19 cellular contexts compared by ENCODE assay signal in the genomic region with DNA sequence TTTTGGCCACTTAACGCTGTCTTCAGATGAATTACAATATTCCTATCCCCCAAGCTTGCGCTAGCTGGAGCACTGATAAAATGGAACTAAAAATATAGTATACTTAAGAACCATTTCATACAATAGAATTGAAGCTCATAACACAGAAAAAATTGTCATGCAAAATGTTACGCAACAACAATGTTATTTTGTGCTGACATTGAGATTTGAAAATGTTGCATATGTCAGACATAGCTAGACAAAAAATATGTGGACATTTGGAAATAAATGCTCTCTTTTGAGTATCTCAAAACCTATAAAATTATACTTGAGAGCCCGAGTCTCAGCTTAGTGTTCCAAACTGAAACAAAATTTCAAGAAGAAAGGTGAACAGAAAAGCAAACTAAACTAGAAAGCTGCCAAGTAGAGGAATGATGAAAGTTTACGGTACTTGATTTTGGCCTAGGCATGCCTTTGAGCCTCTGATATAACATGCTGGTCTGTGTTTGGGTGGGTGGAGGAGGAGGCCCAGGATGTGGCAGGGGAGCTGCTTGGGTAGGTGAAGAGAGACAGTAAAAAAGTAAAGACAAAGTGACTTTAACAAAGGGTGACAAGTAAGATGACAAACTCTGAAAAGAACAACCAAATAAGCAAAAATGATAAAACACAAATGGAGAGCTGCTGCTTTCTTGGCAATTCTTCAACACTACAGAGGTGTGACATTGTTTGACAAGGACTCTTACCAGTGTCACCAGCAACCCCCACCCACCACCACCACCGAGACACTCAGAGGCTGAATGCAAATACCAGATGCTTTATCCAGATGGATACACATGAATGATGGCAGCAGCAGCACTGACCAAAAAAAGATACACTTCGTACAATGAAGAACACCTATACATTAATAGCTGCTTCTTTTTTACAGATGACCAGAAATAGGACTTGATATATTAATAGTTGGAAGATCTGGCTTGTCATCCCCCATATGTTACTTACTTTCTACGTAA.
DNase-seq lines count a peak whose midpoint lies in the region; ATAC-seq and TF ChIP-seq lines count a peak whose summit lies in the region.
"Had no signal": no experiment of that assay in that cellular context is flagged by ENCODE, and none has a peak within 500 bp of the region (broad histone marks: within the 10 kb centered on the region; RNA-seq: fewer than 3 reads in every experiment).

No MANE protein-coding gene starts in this region.

- DNase-seq in DMS 273 (lab: John Stamatoyannopoulos, UW; ENCODE audit: unreplicated experiment) (peak; percentile 44), NCI-H1694 (lab: John Stamatoyannopoulos, UW) (peak; percentile 26), left lung (no peak), T-helper 17 cell (no peak), GM10248 (ENCODE audit: extremely low spot score) (no peak)
- DNase-seq in activated naive CD4-positive, alpha-beta T cell (lab: John Stamatoyannopoulos, UW) = no peak
- DNase-seq: Calu3; CD4-positive, alpha-beta T cell; DND-41; GM23248; MM.1S; NCI-H2029; NCI-H2227 treated with DMSO at 0.1 percent for 48 hours; NCI-H526 treated with DMSO at 0.1 percent for 48 hours; PC-3 had no signal

- H3K27me3 ChIP-seq in left lung = no peaks in the 10 kb centered on the region

- TF ChIP-seq CTCF in brain (conservative IDR thresholded peaks at IDR 0.05) = no peak
- TF ChIP-seq CTCF in left lung (IDR thresholded peaks at IDR 0.05) = no peak
- TF ChIP-seq CTCF in GM10248 (IDR thresholded peaks at IDR 0.05; ENCODE audit: control extremely low read depth, extremely low read depth, low read depth, missing control alignments) = no peak

- H3K36me3 ChIP-seq in left lung = no peaks in the 10 kb centered on the region
- H3K36me3 ChIP-seq: SJSA1 had no signal

- CTCF ChIA-PET in GM10248 (lab: Yijun Ruan, JAX) = interaction anchor here (0.6 to 1.7 kb wide), 7 partner anchors 8 to 998 kb away, joined by 3 to 4 read pairs (median 3); no protein-coding TSS in a partner anchor

- ATAC-seq in GM21360 (IDR thresholded peaks at IDR 0.05; ENCODE audit: unreplicated experiment) (peak; percentile 61), left lung (no peak), T-helper 17 cell (no peak)
- ATAC-seq: A549, PC-3 had no signal

- H3K9me3 ChIP-seq in left lung = no peaks in the 10 kb centered on the region
- H3K9me3 ChIP-seq in T-helper 17 cell (ENCODE audit: control insufficient read depth, low read length, poor library complexity, severe bottlenecking) = no peaks in the 10 kb centered on the region
- H3K9me3 ChIP-seq: A549, SJSA1 had no signal

- H3K4me3 Mint-ChIP-seq in brain (no peak overlapping the region), T-helper 17 cell (no peak overlapping the region)
- H3K4me3 Mint-ChIP-seq: CD4-positive, alpha-beta T cell had no signal

- H3K36me3 Mint-ChIP-seq in brain (peaks cover 28% of the 10 kb centered on the region), T-helper 17 cell (ENCODE audit: low read depth) (no peaks in the 10 kb centered on the region)

- H3K4me3 ChIP-seq in left lung = no peak overlapping the region
- H3K4me3 ChIP-seq: A549, GM23248, SJSA1 had no signal

- H3K9me3 Mint-ChIP-seq in brain = no peaks in the 10 kb centered on the region
- H3K9me3 Mint-ChIP-seq: CD4-positive, alpha-beta T cell had no signal

- H3K27ac Mint-ChIP-seq in brain = peak overlapping the region in 4 of 5 experiments; percentile 18 to 91 (median 48)
- no peak overlapping the region for H3K27ac Mint-ChIP-seq in T-helper 17 cell
- H3K27ac Mint-ChIP-seq: CD4-positive, alpha-beta T cell had no signal

- H3K4me1 ChIP-seq in left lung = no peaks in the 10 kb centered on the region
- H3K4me1 ChIP-seq: A549, SJSA1 had no signal

- POLR2A ChIA-PET in GM10248 (lab: Yijun Ruan, JAX) = no interaction called here

- no peak overlapping the region for H3K27ac ChIP-seq in left lung
- H3K27ac ChIP-seq: A549, GM23248, SJSA1 had no signal

- H3K27me3 Mint-ChIP-seq in brain = peaks cover 6% of the 10 kb centered on the region
- peaks cover 6% of the 10 kb centered on the region for H3K27me3 Mint-ChIP-seq in T-helper 17 cell

- intact Hi-C loops in left lung (cut with DNase I) = no loop called here

- H3K4me1 Mint-ChIP-seq in brain = peaks cover 17% of the 10 kb centered on the region
- H3K4me1 Mint-ChIP-seq in T-helper 17 cell = no peaks in the 10 kb centered on the region

Comparison
In these comparisons a context has a peak if more than half of its experiments do, and no peak if none do; other contexts are left out.
1. DNase-seq: peak in DMS 273 (single experiment) and NCI-H1694 (single experiment); none in left lung (0 of 2), T-helper 17 cell (0 of 3), GM10248 (single experiment) and activated naive CD4-positive, alpha-beta T cell (0 of 4).